Comparison of ENCODE assay signal across 10 cellular contexts in the genomic region with DNA sequence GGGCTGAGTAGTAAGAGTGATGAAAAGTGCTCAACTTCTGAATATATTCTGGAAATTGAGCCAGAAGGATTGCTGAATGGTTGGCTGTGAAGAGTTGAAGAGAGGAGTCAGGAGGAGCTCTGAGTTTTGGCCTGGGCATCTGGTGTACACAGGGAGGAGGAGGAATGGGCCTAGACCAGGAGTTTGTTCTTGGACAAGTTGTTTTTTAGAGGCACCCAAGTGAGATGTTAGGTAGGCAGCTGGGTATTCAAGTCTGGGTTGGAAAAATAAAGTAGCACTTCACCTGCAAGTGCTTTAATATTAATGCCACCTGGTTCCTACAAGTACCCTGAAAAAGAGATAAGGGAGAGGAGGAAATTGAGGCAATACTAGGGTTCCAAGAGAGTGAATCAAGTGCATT. TPM values are rescaled to one million over a fixed set of nuclear protein-coding genes. Genes with fewer than 3 reads are reported as not detected.
A peak's percentile ranks its signal among the peaks of the same experiment; 100 is the strongest.
DNase-seq lines count a peak whose midpoint lies in the region; ATAC-seq lines count a peak whose summit lies in the region.
"Had no signal": no experiment of that assay in that cellular context is flagged by ENCODE, and none has a peak within 500 bp of the region (broad histone marks: within the 10 kb centered on the region; RNA-seq: fewer than 3 reads in every experiment).

No MANE protein-coding gene starts in this region.

- ATAC-seq in HG03378 (IDR thresholded peaks at IDR 0.05; ENCODE audit: unreplicated experiment) (no peak), GM21619 (IDR thresholded peaks at IDR 0.05; ENCODE audit: unreplicated experiment) (no peak)
- ATAC-seq: CD8-positive, alpha-beta T cell; GM12878 had no signal

- DNase-seq in NCI-H1417 treated with DMSO at 0.1 percent for 48 hours (lab: John Stamatoyannopoulos, UW), result peak; percentile 36
- DNase-seq in NCI-H1417 (lab: John Stamatoyannopoulos, UW), result no peak
- DNase-seq in germinal center (ENCODE audit: low spot score), result peak; percentile 1
- peak; percentile 37 for DNase-seq in mesenteric fat pad (ENCODE audit: low spot score)
- DNase-seq in GOT3 (lab: John Stamatoyannopoulos, UW), result no peak
- DNase-seq: CD8-positive, alpha-beta T cell; DMS53 had no signal

RNA-seq across cellular contexts. Expression of gene BSN, which starts 14.7 kb away (rescaled TPM):
- 0.16 TPM for total RNA-seq in mesenteric fat pad

Comparison
In these comparisons a context has a peak if more than half of its experiments do, and no peak if none do; other contexts are left out.
1. DNase-seq: peak in NCI-H1417 treated with DMSO at 0.1 percent for 48 hours (single experiment), germinal center (single experiment) and mesenteric fat pad (single experiment); none in NCI-H1417 (0 of 3) and GOT3 (single experiment).